8 cellular contexts compared by ENCODE assay signal in genomic region chr5:95620870-95621838, GRCh38. TPM values are rescaled to one million over a fixed set of nuclear protein-coding genes. Genes with fewer than 3 reads are reported as not detected.
DNase-seq lines count a peak whose midpoint lies in the region; ATAC-seq and TF ChIP-seq lines count a peak whose summit lies in the region.

No MANE protein-coding gene starts in this region.

- H3K4me3 ChIP-seq in cardiac muscle cell (peak overlapping the region; percentile 53), psoas muscle (peak overlapping the region; percentile 72)

- ATAC-seq in HG02943 (IDR thresholded peaks at IDR 0.05; ENCODE audit: low read depth, unreplicated experiment) (peak; percentile 44), psoas muscle (peak; percentile 63 to 77 (median 66))

- TF ChIP-seq CTCF in cardiac muscle cell (IDR thresholded peaks at IDR 0.05; ENCODE audit: low read depth, low read length) = peak; percentile 6
- peak; percentile 1 for TF ChIP-seq CTCF in psoas muscle (IDR thresholded peaks at IDR 0.05)

- 3 to 5% (median 4%) methylated on average over 65 to 92 of the region's 92 CpGs for WGBS in psoas muscle, 3 donors

- peaks cover 66% of the 10 kb centered on the region for H3K27me3 ChIP-seq in cardiac muscle cell
- no peaks in the 10 kb centered on the region for H3K27me3 ChIP-seq in psoas muscle (ENCODE audit: insufficient read depth in 3 of 3, low read length in 2 of 3)

- no peak overlapping the region for H3K27ac ChIP-seq in cardiac muscle cell
- no peak overlapping the region for H3K27ac ChIP-seq in psoas muscle

- H3K36me3 ChIP-seq in cardiac muscle cell = no peaks in the 10 kb centered on the region
- no peaks in the 10 kb centered on the region for H3K36me3 ChIP-seq in psoas muscle (ENCODE audit: insufficient read depth in 1 of 2, low read depth in 1 of 2)

- no peaks in the 10 kb centered on the region for H3K9me3 ChIP-seq in cardiac muscle cell (ENCODE audit: low read depth)
- H3K9me3 ChIP-seq in psoas muscle = no peaks in the 10 kb centered on the region

- intact Hi-C loops in psoas muscle (cut with DNase I) = no loop called here

- H3K4me1 ChIP-seq in cardiac muscle cell (ENCODE audit: low read depth) = no peaks in the 10 kb centered on the region
- peaks cover 12% of the 10 kb centered on the region for H3K4me1 ChIP-seq in psoas muscle

- DNase-seq in NCI-H2227 (lab: John Stamatoyannopoulos, UW; ENCODE audit: unreplicated experiment) (peak; percentile 44), NCI-H2227 treated with DMSO at 0.1 percent for 48 hours (lab: John Stamatoyannopoulos, UW) (no peak), NOMO-1 treated with DMSO at 0.1 percent for 48 hours (lab: John Stamatoyannopoulos, UW; ENCODE audit: unreplicated experiment) (peak; percentile 46), cardiac muscle cell (ENCODE audit: low read depth in 1 of 2, low spot score in 1 of 2) (peak; percentile 46), psoas muscle (peak; percentile 32 to 64), hippocampal formation (lab: John Stamatoyannopoulos, UW) (no peak)
- DNase-seq in activated effector memory CD4-positive, alpha-beta T cell treated with anti-CD3 and anti-CD28 coated beads, Interleukin-2, amount 50 U/mL, for 16 hours = peak; percentile 83

RNA-seq across cellular contexts. Expression of gene GPR150, which starts 1.3 kb away (rescaled TPM):
- total RNA-seq in cardiac muscle cell = 0.07 and 0.57 TPM in 2 replicates
- polyA plus RNA-seq in cardiac muscle cell = 0.35 and 0.39 TPM in 2 replicates
- total RNA-seq in psoas muscle = under 1 TPM in 2 of 4 donors, not detected in 2; 0.10 to 0.29 TPM
- under 1 TPM; 0.18 to 0.64 (median 0.35) TPM for polyA plus RNA-seq in psoas muscle

RNA-seq across cellular contexts. Expression of gene RFESD, which starts 25.4 kb away (rescaled TPM):
- 0.11 and 1.3 TPM in 2 replicates for total RNA-seq in cardiac muscle cell
- 3.9 and 5.8 TPM in 2 replicates for polyA plus RNA-seq in cardiac muscle cell
- 1 to 10 TPM; 3.2 to 3.9 (median 3.7) TPM for total RNA-seq in psoas muscle
- 1 to 10 TPM; 4.0 to 6.0 (median 4.7) TPM for polyA plus RNA-seq in psoas muscle

Comparison
In these comparisons a context has a peak if more than half of its experiments do, and no peak if none do; other contexts are left out.
1. DNase-seq: peak in NCI-H2227 (single experiment), NOMO-1 treated with DMSO at 0.1 percent for 48 hours (single experiment), activated effector memory CD4-positive, alpha-beta T cell treated with anti-CD3 and anti-CD28 coated beads, Interleukin-2, amount 50 U/mL, for 16 hours (single experiment), cardiac muscle cell (2 of 2) and psoas muscle (2 of 2); none in NCI-H2227 treated with DMSO at 0.1 percent for 48 hours (single experiment) and hippocampal formation (0 of 2).